Comparison of ENCODE assay signal across 8 cellular contexts in genomic region chr9:88990721-88991065, GRCh38. TPM values are rescaled to one million over a fixed set of nuclear protein-coding genes. Genes with fewer than 3 reads are reported as not detected.
DNase-seq lines count a peak whose midpoint lies in the region; ATAC-seq and TF ChIP-seq lines count a peak whose summit lies in the region.

No MANE protein-coding gene starts in this region.

- no peaks in the 10 kb centered on the region for H3K36me3 Mint-ChIP-seq in activated CD8-positive, alpha-beta T cell treated with anti-CD3 and anti-CD28 coated beads, Interleukin-2, amount 10 ng/mL, durations not matched to agents 7 days and 5 days (ENCODE audit: low read depth)
- H3K36me3 Mint-ChIP-seq in effector memory CD8-positive, alpha-beta T cell (ENCODE audit: insufficient read depth), result no peaks in the 10 kb centered on the region

- in situ Hi-C loops in astrocyte of the cerebellum (cut with HindIII; ENCODE audit: low sequenced_read_pairs), result no loop called here

- no peak for ATAC-seq in activated CD8-positive, alpha-beta T cell treated with anti-CD3 and anti-CD28 coated beads, Interleukin-2, amount 10 ng/mL, durations not matched to agents 7 days and 5 days
- ATAC-seq in GM21576 (IDR thresholded peaks at IDR 0.05; ENCODE audit: unreplicated experiment) (no peak), GM18870 (IDR thresholded peaks at IDR 0.05; ENCODE audit: unreplicated experiment) (no peak)
- no peak for ATAC-seq in effector memory CD8-positive, alpha-beta T cell (replicated peaks)

- DNase-seq in HL-60 (ENCODE audit: low read depth in 1 of 2, low spot score in 1 of 2) (no peak), astrocyte of the cerebellum (ENCODE audit: low read depth) (no peak)
- DNase-seq in activated CD8-positive, alpha-beta T cell treated with anti-CD3 and anti-CD28 coated beads, Interleukin-2, amount 10 ng/mL, durations not matched to agents 7 days and 5 days, result no peak
- no peak for DNase-seq in effector memory CD8-positive, alpha-beta T cell

- peak overlapping the region; percentile 84 for H3K4me2 ChIP-seq in skeletal muscle satellite cell (ENCODE audit: low read length)

- peaks cover 16% of the 10 kb centered on the region for H3K4me1 Mint-ChIP-seq in activated CD8-positive, alpha-beta T cell treated with anti-CD3 and anti-CD28 coated beads, Interleukin-2, amount 10 ng/mL, durations not matched to agents 7 days and 5 days (ENCODE audit: low read depth)
- H3K4me1 Mint-ChIP-seq in effector memory CD8-positive, alpha-beta T cell (ENCODE audit: low read depth in 2 of 2), result peaks cover 0 to 7% of the 10 kb centered on the region in 2 donors

- TF ChIP-seq CTCF in HL-60 (IDR thresholded peaks at IDR 0.05; ENCODE audit: insufficient read depth, low read length) (no peak), astrocyte of the cerebellum (IDR thresholded peaks at IDR 0.05; ENCODE audit: low read depth, low read length, missing control alignments) (peak; percentile 21)

- POLR2A ChIA-PET in activated CD8-positive, alpha-beta T cell treated with anti-CD3 and anti-CD28 coated beads, Interleukin-2, amount 10 ng/mL, durations not matched to agents 7 days and 5 days (lab: Charles Lee), result no interaction called here

- H3K4me1 ChIP-seq in iPS-18a (ENCODE audit: control insufficient read depth, low read depth, low read length), result peaks cover 22% of the 10 kb centered on the region
- peaks cover 38% of the 10 kb centered on the region for H3K4me1 ChIP-seq in skeletal muscle satellite cell (ENCODE audit: control insufficient read depth, insufficient read depth, low read length)

- CTCF ChIA-PET in activated CD8-positive, alpha-beta T cell treated with anti-CD3 and anti-CD28 coated beads, Interleukin-2, amount 10 ng/mL, durations not matched to agents 7 days and 5 days (lab: Charles Lee), result no interaction called here

- H3K27me3 Mint-ChIP-seq in activated CD8-positive, alpha-beta T cell treated with anti-CD3 and anti-CD28 coated beads, Interleukin-2, amount 10 ng/mL, durations not matched to agents 7 days and 5 days (ENCODE audit: low read depth), result peaks cover 26% of the 10 kb centered on the region
- H3K27me3 Mint-ChIP-seq in effector memory CD8-positive, alpha-beta T cell, result peaks cover 61 to 76% of the 10 kb centered on the region in 2 donors

- peak overlapping the region; percentile 82 for H3K27ac ChIP-seq in HL-60 (replicated peaks)
- no peak overlapping the region for H3K27ac ChIP-seq in iPS-18a (ENCODE audit: low read length)

- no peak overlapping the region for H3K27ac Mint-ChIP-seq in activated CD8-positive, alpha-beta T cell treated with anti-CD3 and anti-CD28 coated beads, Interleukin-2, amount 10 ng/mL, durations not matched to agents 7 days and 5 days
- H3K27ac Mint-ChIP-seq in effector memory CD8-positive, alpha-beta T cell, result no peak overlapping the region

- H3K27me3 ChIP-seq in HL-60 (ENCODE audit: insufficient read depth, poor library complexity, severe bottlenecking) (no peaks in the 10 kb centered on the region), iPS-18a (ENCODE audit: control insufficient read depth, insufficient read depth, low read length) (peaks cover 20% of the 10 kb centered on the region), skeletal muscle satellite cell (ENCODE audit: control insufficient read depth, insufficient read depth, low read length) (no peaks in the 10 kb centered on the region)

- H3K4me3 ChIP-seq in HL-60 (replicated peaks; ENCODE audit: insufficient read depth, low read length) (peak overlapping the region; percentile 83; the same call in 1 of the 2 replicates), astrocyte of the cerebellum (ENCODE audit: low read depth, low read length) (peak overlapping the region; percentile 64), iPS-18a (ENCODE audit: low read length) (peak overlapping the region; percentile 93), skeletal muscle satellite cell (ENCODE audit: low read length) (peak overlapping the region; percentile 69)

- no peak overlapping the region for H3K4me3 Mint-ChIP-seq in activated CD8-positive, alpha-beta T cell treated with anti-CD3 and anti-CD28 coated beads, Interleukin-2, amount 10 ng/mL, durations not matched to agents 7 days and 5 days
- H3K4me3 Mint-ChIP-seq in effector memory CD8-positive, alpha-beta T cell, result no peak overlapping the region

- H3K9me3 Mint-ChIP-seq in activated CD8-positive, alpha-beta T cell treated with anti-CD3 and anti-CD28 coated beads, Interleukin-2, amount 10 ng/mL, durations not matched to agents 7 days and 5 days (ENCODE audit: insufficient read depth), result no peaks in the 10 kb centered on the region
- H3K9me3 Mint-ChIP-seq in effector memory CD8-positive, alpha-beta T cell, result no peaks in the 10 kb centered on the region

- peak overlapping the region; percentile 58 for H3K9ac ChIP-seq in iPS-18a (ENCODE audit: low read length)
- peak overlapping the region; percentile 72 for H3K9ac ChIP-seq in skeletal muscle satellite cell (ENCODE audit: low read depth, low read length)

- H3K9me3 ChIP-seq in iPS-18a (ENCODE audit: control insufficient read depth, low read depth, low read length), result no peaks in the 10 kb centered on the region
- H3K9me3 ChIP-seq in skeletal muscle satellite cell (replicated peaks; ENCODE audit: low read length), result no peaks in the 10 kb centered on the region

- H3K36me3 ChIP-seq in iPS-18a (ENCODE audit: control insufficient read depth, low read depth, low read length) (no peaks in the 10 kb centered on the region), skeletal muscle satellite cell (ENCODE audit: insufficient read depth, low read length) (peaks cover 21% of the 10 kb centered on the region)

RNA-seq across cellular contexts. Expression of gene S1PR3, which starts 0.6 kb away (rescaled TPM):
- total RNA-seq in skeletal muscle satellite cell (2012; rRNA removed), result 148 and 158 TPM in 2 replicates
- not detected for total RNA-seq in activated CD8-positive, alpha-beta T cell treated with anti-CD3 and anti-CD28 coated beads, Interleukin-2, amount 10 ng/mL, durations not matched to agents 7 days and 5 days
